29 cellular contexts compared by ENCODE assay signal in the genomic region with DNA sequence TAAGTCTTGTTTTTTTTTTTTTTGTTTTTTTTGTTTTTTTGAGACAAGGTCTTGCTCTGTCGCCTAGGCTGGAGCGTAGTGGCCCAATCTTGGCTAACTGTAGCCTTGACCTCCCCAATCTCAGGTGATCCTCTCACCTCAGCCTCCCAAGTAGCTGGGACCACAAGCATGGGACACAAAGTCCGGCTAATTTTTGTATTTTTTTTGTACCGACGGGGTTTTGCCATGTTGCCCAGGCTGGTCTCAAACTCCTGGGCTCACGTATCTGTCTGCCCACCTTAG. TPM values are rescaled to one million over a fixed set of nuclear protein-coding genes. Genes with fewer than 3 reads are reported as not detected.
DNase-seq lines count a peak whose midpoint lies in the region; ATAC-seq and TF ChIP-seq lines count a peak whose summit lies in the region.
"Had no signal": no experiment of that assay in that cellular context is flagged by ENCODE, and none has a peak within 500 bp of the region (broad histone marks: within the 10 kb centered on the region; RNA-seq: fewer than 3 reads in every experiment).

No MANE protein-coding gene starts in this region.

- CTCF ChIA-PET in activated CD4-positive, alpha-beta T cell treated with anti-CD3 and anti-CD28 coated beads for 36 hours (lab: Charles Lee) = interaction anchor here (0.6 to 4.5 kb wide), 4 partner anchors 9 to 236 kb away, joined by 3 to 45 read pairs (median 4); partner anchors contain the start of genes FAM167B, IQCC and LCK
- CTCF ChIA-PET in CD8-positive, alpha-beta T cell (lab: Charles Lee) = interaction anchor here (1.2 to 12.1 kb wide), 2 partner anchors 8 to 156 kb away, joined by 3 to 74 read pairs; partner anchors contain the start of genes FAM167B and LCK
- CTCF ChIA-PET in activated CD4-positive, alpha-beta memory T cell treated with anti-CD3 and anti-CD28 coated beads, Interleukin-2, amount 10 ng/mL, durations not matched to agents 7 days and 5 days (lab: Charles Lee) = interaction anchor here (1.1 kb wide), 1 partner anchor 17 kb away, joined by 3 read pairs; no protein-coding TSS in a partner anchor
- CTCF ChIA-PET in A673 (lab: Charles Lee) = no interaction called here

- H3K4me3 Mint-ChIP-seq in activated CD4-positive, alpha-beta T cell treated with anti-CD3 and anti-CD28 coated beads for 36 hours = peak overlapping the region; percentile 75
- peak overlapping the region; percentile 81 for H3K4me3 Mint-ChIP-seq in CD8-positive, alpha-beta T cell
- peak overlapping the region; percentile 68 for H3K4me3 Mint-ChIP-seq in activated CD4-positive, alpha-beta memory T cell treated with anti-CD3 and anti-CD28 coated beads, Interleukin-2, amount 10 ng/mL, durations not matched to agents 7 days and 5 days
- peak overlapping the region; percentile 75 to 79 for H3K4me3 Mint-ChIP-seq in effector memory CD8-positive, alpha-beta T cell
- H3K4me3 Mint-ChIP-seq: naive B cell, type B pancreatic cell had no signal

- H3K9me3 ChIP-seq in CD8-positive, alpha-beta T cell (ENCODE audit: low read length) = no peaks in the 10 kb centered on the region
- no peaks in the 10 kb centered on the region for H3K9me3 ChIP-seq in A673 (ENCODE audit: low read depth, low read length, poor library complexity, severe bottlenecking)
- H3K9me3 ChIP-seq in suprapubic skin = no peaks in the 10 kb centered on the region
- H3K9me3 ChIP-seq: BE2C had no signal

- peaks cover 53% of the 10 kb centered on the region for H3K36me3 Mint-ChIP-seq in activated CD4-positive, alpha-beta T cell treated with anti-CD3 and anti-CD28 coated beads for 36 hours (ENCODE audit: low read depth)
- H3K36me3 Mint-ChIP-seq in CD8-positive, alpha-beta T cell = peaks cover 56% of the 10 kb centered on the region
- peaks cover 68% of the 10 kb centered on the region for H3K36me3 Mint-ChIP-seq in activated CD4-positive, alpha-beta memory T cell treated with anti-CD3 and anti-CD28 coated beads, Interleukin-2, amount 10 ng/mL, durations not matched to agents 7 days and 5 days (ENCODE audit: low read depth)
- peaks cover 77% of the 10 kb centered on the region for H3K36me3 Mint-ChIP-seq in effector memory CD8-positive, alpha-beta T cell (ENCODE audit: insufficient read depth)
- H3K36me3 Mint-ChIP-seq: naive B cell, type B pancreatic cell had no signal

- no TSS peak for BruUV-seq in A673 (replicated peaks; lab: Mats Ljungman, UMichigan)

- no peaks in the 10 kb centered on the region for H3K27me3 Mint-ChIP-seq in activated CD4-positive, alpha-beta T cell treated with anti-CD3 and anti-CD28 coated beads for 36 hours
- H3K27me3 Mint-ChIP-seq in CD8-positive, alpha-beta T cell (ENCODE audit: low read depth) = no peaks in the 10 kb centered on the region
- no peaks in the 10 kb centered on the region for H3K27me3 Mint-ChIP-seq in activated CD4-positive, alpha-beta memory T cell treated with anti-CD3 and anti-CD28 coated beads, Interleukin-2, amount 10 ng/mL, durations not matched to agents 7 days and 5 days
- H3K27me3 Mint-ChIP-seq in effector memory CD8-positive, alpha-beta T cell = no peaks in the 10 kb centered on the region
- H3K27me3 Mint-ChIP-seq: naive B cell, type B pancreatic cell had no signal

- H3K27ac Mint-ChIP-seq in activated CD4-positive, alpha-beta T cell treated with anti-CD3 and anti-CD28 coated beads for 36 hours = peak overlapping the region; percentile 98
- peak overlapping the region; percentile 93 for H3K27ac Mint-ChIP-seq in CD8-positive, alpha-beta T cell
- H3K27ac Mint-ChIP-seq in activated CD4-positive, alpha-beta memory T cell treated with anti-CD3 and anti-CD28 coated beads, Interleukin-2, amount 10 ng/mL, durations not matched to agents 7 days and 5 days = peak overlapping the region; percentile 90
- peak overlapping the region; percentile 91 to 94 for H3K27ac Mint-ChIP-seq in effector memory CD8-positive, alpha-beta T cell
- H3K27ac Mint-ChIP-seq: type B pancreatic cell had no signal

- 88% methylated on average over 6 of the region's 6 CpGs for WGBS in suprapubic skin

- TF ChIP-seq EP300 in suprapubic skin (IDR thresholded peaks at IDR 0.05) = no peak

- POLR2A ChIA-PET in activated CD4-positive, alpha-beta T cell treated with anti-CD3 and anti-CD28 coated beads for 36 hours (lab: Charles Lee) = no interaction called here
- POLR2A ChIA-PET in CD8-positive, alpha-beta T cell (lab: Charles Lee) = interaction anchor here (0.6 to 14.0 kb wide), 6 partner anchors 8 to 65 kb away, joined by 3 to 206 read pairs (median 3); partner anchors contain the start of gene LCK
- POLR2A ChIA-PET in activated CD4-positive, alpha-beta memory T cell treated with anti-CD3 and anti-CD28 coated beads, Interleukin-2, amount 10 ng/mL, durations not matched to agents 7 days and 5 days (lab: Charles Lee) = interaction anchor here (0.6 to 12.2 kb wide), 6 partner anchors 6 to 34 kb away, joined by 3 to 156 read pairs (median 32); partner anchors contain the start of genes FAM167B, HDAC1 and LCK
- POLR2A ChIA-PET in A673 (lab: Charles Lee; ENCODE audit: low non-redundant PET) = no interaction called here

- intact Hi-C loops in activated CD4-positive, alpha-beta T cell treated with anti-CD3 and anti-CD28 coated beads for 36 hours (cut with DNase I, micrococcal nuclease) = loop anchor here in 1 of 2 experiments (5.0 to 10.0 kb wide), 2 partner anchors 368 to 540 kb away; no protein-coding TSS in a partner anchor
- intact Hi-C loops in CD8-positive, alpha-beta T cell (cut with DNase I, micrococcal nuclease) = no loop called here
- intact Hi-C loops in A673 (cut with micrococcal nuclease; ENCODE audit: unreplicated experiment) = no loop called here

- H3K4me1 Mint-ChIP-seq in activated CD4-positive, alpha-beta T cell treated with anti-CD3 and anti-CD28 coated beads for 36 hours = peaks cover 46% of the 10 kb centered on the region
- peaks cover 59% of the 10 kb centered on the region for H3K4me1 Mint-ChIP-seq in CD8-positive, alpha-beta T cell (ENCODE audit: low read depth)
- H3K4me1 Mint-ChIP-seq in activated CD4-positive, alpha-beta memory T cell treated with anti-CD3 and anti-CD28 coated beads, Interleukin-2, amount 10 ng/mL, durations not matched to agents 7 days and 5 days = peaks cover 42% of the 10 kb centered on the region
- H3K4me1 Mint-ChIP-seq in effector memory CD8-positive, alpha-beta T cell (ENCODE audit: low read depth in 2 of 2) = peaks cover 47 to 52% of the 10 kb centered on the region in 2 donors

- peak overlapping the region; percentile 25 for H3K4me3 ChIP-seq in CD8-positive, alpha-beta T cell (ENCODE audit: low read depth, low read length)
- H3K4me3 ChIP-seq in A673 (ENCODE audit: low read depth, low read length, poor library complexity, severe bottlenecking) (no peak overlapping the region), suprapubic skin (no peak overlapping the region)

- H3K27me3 ChIP-seq in CD8-positive, alpha-beta T cell (ENCODE audit: insufficient read depth, low read length) = no peaks in the 10 kb centered on the region
- no peaks in the 10 kb centered on the region for H3K27me3 ChIP-seq in A673 (replicated peaks; ENCODE audit: insufficient read depth, low read depth, low read length, poor library complexity)
- no peaks in the 10 kb centered on the region for H3K27me3 ChIP-seq in suprapubic skin
- H3K27me3 ChIP-seq: BE2C had no signal

- peaks cover 49% of the 10 kb centered on the region for H3K4me1 ChIP-seq in CD8-positive, alpha-beta T cell (ENCODE audit: insufficient read depth, low read length)
- no peaks in the 10 kb centered on the region for H3K4me1 ChIP-seq in A673 (ENCODE audit: insufficient read depth, low read length, poor library complexity, severe bottlenecking)
- no peaks in the 10 kb centered on the region for H3K4me1 ChIP-seq in suprapubic skin
- H3K4me1 ChIP-seq: BE2C had no signal

- TF ChIP-seq CTCF in CD8-positive, alpha-beta T cell (IDR thresholded peaks at IDR 0.05) = no peak
- TF ChIP-seq CTCF in A673 (conservative IDR thresholded peaks at IDR 0.05; ENCODE audit: low read depth, low read length) (no peak), suprapubic skin (IDR thresholded peaks at IDR 0.05) (no peak)

- DNase-seq in activated CD4-positive, alpha-beta T cell treated with anti-CD3 and anti-CD28 coated beads for 36 hours = no peak
- DNase-seq in activated CD4-positive, alpha-beta T cell treated with anti-CD3 and anti-CD28 coated beads for 48 hours = no peak
- DNase-seq in CD8-positive, alpha-beta T cell = no peak
- no peak for DNase-seq in activated CD4-positive, alpha-beta memory T cell treated with anti-CD3 and anti-CD28 coated beads, Interleukin-2, amount 10 ng/mL, durations not matched to agents 7 days and 5 days
- DNase-seq in effector memory CD8-positive, alpha-beta T cell = no peak
- DNase-seq in A673 (ENCODE audit: low spot score) (no peak), putamen (ENCODE audit: low spot score) (no peak), suprapubic skin (ENCODE audit: low spot score in 2 of 2) (no peak)
- DNase-seq: activated CD4-positive, alpha-beta T cell treated with anti-CD3 and anti-CD28 coated beads for 4 hours; amygdala; BE2C; EL; H7; mesendoderm; naive B cell; NCI-H1092; NCI-H1930; NCI-H345; NCI-H774; OCI-M1; stimulated activated CD4-positive, alpha-beta T cell treated with anti-CD3 and anti-CD28 coated beads, Interleukin-4, amount 100 ng/mL, for 4 hours had no signal

- peak overlapping the region; percentile 33 for H3K27ac ChIP-seq in CD8-positive, alpha-beta T cell (ENCODE audit: low read depth, low read length)
- H3K27ac ChIP-seq in A673 (ENCODE audit: low read depth, low read length, poor library complexity, severe bottlenecking) = no peak overlapping the region
- no peak overlapping the region for H3K27ac ChIP-seq in suprapubic skin
- H3K27ac ChIP-seq: HL-60 had no signal

- H3K9me3 Mint-ChIP-seq in activated CD4-positive, alpha-beta T cell treated with anti-CD3 and anti-CD28 coated beads for 36 hours (ENCODE audit: low read depth) = no peaks in the 10 kb centered on the region
- H3K9me3 Mint-ChIP-seq in CD8-positive, alpha-beta T cell = no peaks in the 10 kb centered on the region
- H3K9me3 Mint-ChIP-seq in activated CD4-positive, alpha-beta memory T cell treated with anti-CD3 and anti-CD28 coated beads, Interleukin-2, amount 10 ng/mL, durations not matched to agents 7 days and 5 days = no peaks in the 10 kb centered on the region
- H3K9me3 Mint-ChIP-seq in effector memory CD8-positive, alpha-beta T cell = no peaks in the 10 kb centered on the region
- H3K9me3 Mint-ChIP-seq: naive B cell, type B pancreatic cell had no signal

- peaks cover 5% of the 10 kb centered on the region for H3K36me3 ChIP-seq in CD8-positive, alpha-beta T cell (ENCODE audit: insufficient read depth, low read length)
- H3K36me3 ChIP-seq in A673 (ENCODE audit: insufficient read depth, low read length, poor library complexity, severe bottlenecking) (no peaks in the 10 kb centered on the region), suprapubic skin (no peaks in the 10 kb centered on the region)
- H3K36me3 ChIP-seq: BE2C had no signal

- no peak for TF ChIP-seq POLR2A in suprapubic skin (IDR thresholded peaks at IDR 0.05)

- ATAC-seq in activated CD4-positive, alpha-beta T cell treated with anti-CD3 and anti-CD28 coated beads for 36 hours = no peak
- no peak for ATAC-seq in CD8-positive, alpha-beta T cell
- ATAC-seq in effector memory CD8-positive, alpha-beta T cell (replicated peaks) = no peak
- ATAC-seq: HepG2, left lobe of liver, Right ventricle myocardium inferior had no signal

RNA-seq across cellular contexts. Expression of gene LCK, which starts 6.1 kb away (rescaled TPM):
- 100 to 1,000 TPM; 179 to 220 TPM for total RNA-seq in activated CD4-positive, alpha-beta T cell treated with anti-CD3 and anti-CD28 coated beads for 36 hours
- 100 to 1,000 TPM; 203 to 206 TPM for total RNA-seq in CD8-positive, alpha-beta T cell
- 100 to 1,000 TPM; 469 to 474 TPM for total RNA-seq in activated CD4-positive, alpha-beta memory T cell treated with anti-CD3 and anti-CD28 coated beads, Interleukin-2, amount 10 ng/mL, durations not matched to agents 7 days and 5 days
- total RNA-seq in A673 (2021) (not detected in 2 replicates), suprapubic skin (1 to 10 TPM in 2 of 4 donors, under 1 TPM in 2; 0.26 to 3.9 (median 1.4) TPM)
- total RNA-seq: A172, LHCN-M2, osteocyte had no signal

RNA-seq across cellular contexts. Expression of gene FAM167B, which starts 10.1 kb away (rescaled TPM):
- under 1 TPM; 0.72 to 0.82 TPM for total RNA-seq in activated CD4-positive, alpha-beta T cell treated with anti-CD3 and anti-CD28 coated beads for 36 hours
- total RNA-seq in CD8-positive, alpha-beta T cell = under 1 TPM; 0.35 to 0.86 TPM
- total RNA-seq in activated CD4-positive, alpha-beta memory T cell treated with anti-CD3 and anti-CD28 coated beads, Interleukin-2, amount 10 ng/mL, durations not matched to agents 7 days and 5 days = 1 to 10 TPM in 1 of 2 experiments, under 1 TPM in 1; 0.78 to 1.1 TPM
- total RNA-seq in A673 (2021) (0.35 TPM in 1 of 2 replicates, not detected in the other), suprapubic skin (1 to 10 TPM in 2 of 4 donors, not detected in 2; 1.5 TPM)

RNA-seq across cellular contexts. Expression of gene HDAC1, which starts 34.7 kb away (rescaled TPM):
- 100 to 1,000 TPM; 132 to 146 TPM for total RNA-seq in activated CD4-positive, alpha-beta T cell treated with anti-CD3 and anti-CD28 coated beads for 36 hours
- total RNA-seq in CD8-positive, alpha-beta T cell = 10 to 100 TPM; 57.8 to 61.4 TPM
- 100 to 1,000 TPM; 180 to 185 TPM for total RNA-seq in activated CD4-positive, alpha-beta memory T cell treated with anti-CD3 and anti-CD28 coated beads, Interleukin-2, amount 10 ng/mL, durations not matched to agents 7 days and 5 days
- total RNA-seq in A673 (2021) (192 and 195 TPM in 2 replicates), suprapubic skin (10 to 100 TPM; 34.4 to 52.9 (median 40.2) TPM)

RNA-seq across cellular contexts. Expression of gene EIF3I, which starts 35.0 kb away (rescaled TPM):
- 100 to 1,000 TPM; 299 to 349 TPM for total RNA-seq in activated CD4-positive, alpha-beta T cell treated with anti-CD3 and anti-CD28 coated beads for 36 hours
- 100 to 1,000 TPM in 1 of 2 experiments, 10 to 100 TPM in 1; 97.4 to 101 TPM for total RNA-seq in CD8-positive, alpha-beta T cell
- 100 to 1,000 TPM; 161 to 172 TPM for total RNA-seq in activated CD4-positive, alpha-beta memory T cell treated with anti-CD3 and anti-CD28 coated beads, Interleukin-2, amount 10 ng/mL, durations not matched to agents 7 days and 5 days
- total RNA-seq in A673 (2021) = 298 and 303 TPM in 2 replicates
- 100 to 1,000 TPM in 3 of 4 donors, 10 to 100 TPM in 1; 98.8 to 211 (median 178) TPM for total RNA-seq in suprapubic skin

RNA-seq across cellular contexts. Expression of gene TMEM234, which starts 35.0 kb away (rescaled TPM):
- 1 to 10 TPM; 7.3 to 8.2 TPM for total RNA-seq in activated CD4-positive, alpha-beta T cell treated with anti-CD3 and anti-CD28 coated beads for 36 hours
- total RNA-seq in CD8-positive, alpha-beta T cell = 1 to 10 TPM; 8.6 to 9.1 TPM
- 10 to 100 TPM; 15.3 to 16.4 TPM for total RNA-seq in activated CD4-positive, alpha-beta memory T cell treated with anti-CD3 and anti-CD28 coated beads, Interleukin-2, amount 10 ng/mL, durations not matched to agents 7 days and 5 days
- total RNA-seq in A673 (2021) (15.4 TPM in 2 replicates), suprapubic skin (10 to 100 TPM in 2 of 4 donors, 1 to 10 TPM in 2; 7.7 to 18.7 (median 12.6) TPM)

Comparison
In these comparisons a context has a peak if more than half of its experiments do, and no peak if none do; other contexts are left out.
1. RNA of gene LCK, which starts 6.1 kb away (total RNA-seq): 469 to 474 TPM in activated CD4-positive, alpha-beta memory T cell treated with anti-CD3 and anti-CD28 coated beads, Interleukin-2, amount 10 ng/mL, durations not matched to agents 7 days and 5 days, 179 to 220 TPM in activated CD4-positive, alpha-beta T cell treated with anti-CD3 and anti-CD28 coated beads for 36 hours and 203 to 206 TPM in CD8-positive, alpha-beta T cell; 0.26 to 3.9 TPM in suprapubic skin and not detected in A673; every median in the first group is over 10 times any median in the second.
2. POLR2A ChIA-PET loops: an anchor here in CD8-positive, alpha-beta T cell (0.6 to 14.0 kb wide) and activated CD4-positive, alpha-beta memory T cell treated with anti-CD3 and anti-CD28 coated beads, Interleukin-2, amount 10 ng/mL, durations not matched to agents 7 days and 5 days (0.6 to 12.2 kb wide); none called in activated CD4-positive, alpha-beta T cell treated with anti-CD3 and anti-CD28 coated beads for 36 hours and A673.
3. Peak in every context shown above with its lines, with median percentiles within 50 percentile points of each other: H3K27ac Mint-ChIP-seq and H3K4me3 Mint-ChIP-seq.